In genomic region chr4:8719421-8719820, GRCh38 we compare ENCODE assay signal across 23 cellular contexts.
"Had no signal": no experiment of that assay in that cellular context is flagged by ENCODE, and none has a peak within 500 bp of the region (broad histone marks: within the 10 kb centered on the region; RNA-seq: fewer than 3 reads in every experiment).

No MANE protein-coding gene starts in this region.

- H3K4me3 Mint-ChIP-seq: activated naive CD8-positive, alpha-beta T cell; mesothelial cell of epicardium; naive thymus-derived CD8-positive, alpha-beta T cell; T-cell; T-helper 2 cell treated with Interferon-gamma antibody and Interleukin-4, amounts not matched to agents 5 μg/mL and 100 μg/mL, for 36 hours had no signal

- H3K4me3 ChIP-seq: adrenal gland, breast epithelium, colonic mucosa, dorsolateral prefrontal cortex, esophagus muscularis mucosa, gastrocnemius medialis, ovary, prostate gland, thyroid gland had no signal

- H3K27ac ChIP-seq: adrenal gland, breast epithelium, colonic mucosa, dorsolateral prefrontal cortex, esophagus muscularis mucosa, gastrocnemius medialis, ovary, prostate gland, thyroid gland had no signal

- H3K27me3 ChIP-seq: adrenal gland, colonic mucosa, ovary, thyroid gland had no signal

- H3K27ac Mint-ChIP-seq: activated naive CD8-positive, alpha-beta T cell; mesothelial cell of epicardium; naive thymus-derived CD8-positive, alpha-beta T cell; T-cell; T-helper 2 cell treated with Interferon-gamma antibody and Interleukin-4, amounts not matched to agents 5 μg/mL and 100 μg/mL, for 36 hours had no signal

- H3K36me3 ChIP-seq: adrenal gland, breast epithelium, colonic mucosa, esophagus muscularis mucosa, gastrocnemius medialis, ovary, prostate gland, thyroid gland had no signal

- H3K36me3 Mint-ChIP-seq: activated naive CD8-positive, alpha-beta T cell; mesothelial cell of epicardium; T-cell had no signal

- DNase-seq: activated CD4-positive, alpha-beta T cell treated with anti-CD3 and anti-CD28 coated beads for 4 hours; activated CD4-positive, alpha-beta T cell treated with anti-CD3 and anti-CD28 coated beads, Interleukin-2, amount 50 U/mL, for 48 hours; activated gamma-delta T cell treated with Interleukin-2 at 50 U/mL for 16 hours; colonic mucosa; gastrocnemius medialis; hypothalamus; mammary epithelial cell; stimulated activated CD4-positive, alpha-beta T cell treated with anti-CD3 and anti-CD28 coated beads, Interleukin-12 subunit alpha, Interleukin-12 subunit beta, amount 100 ng/mL, for 4 hours; stimulated activated CD4-positive, alpha-beta T cell treated with anti-CD3 and anti-CD28 coated beads, Interleukin-4, amount 100 ng/mL, for 4 hours; stimulated activated naive CD8-positive, alpha-beta T cell treated with anti-CD3 and anti-CD28 coated beads, Interleukin-15, Interleukin-2, amounts not matched to agents 100 U/mL and 50 U/mL, for 24 hours; thyroid gland had no signal

- H3K9me3 ChIP-seq: colonic mucosa, gastrocnemius medialis, ovary, prostate gland, thyroid gland had no signal

- ATAC-seq: gastrocnemius medialis; naive thymus-derived CD8-positive, alpha-beta T cell; SK-N-SH treated with all-trans-retinoic acid at 6 μM for 48 hours; stimulated activated naive CD8-positive, alpha-beta T cell treated with anti-CD3 and anti-CD28 coated beads, Interleukin-15, Interleukin-2, amounts not matched to agents 100 U/mL and 50 U/mL, for 24 hours; T-cell had no signal

- H3K4me1 Mint-ChIP-seq: mesothelial cell of epicardium, T-cell had no signal

- H3K4me1 ChIP-seq: adrenal gland, breast epithelium, colonic mucosa, esophagus muscularis mucosa, gastrocnemius medialis, prostate gland, thyroid gland had no signal
